ENCODE assay signal across 1 cellular context in the genomic region with DNA sequence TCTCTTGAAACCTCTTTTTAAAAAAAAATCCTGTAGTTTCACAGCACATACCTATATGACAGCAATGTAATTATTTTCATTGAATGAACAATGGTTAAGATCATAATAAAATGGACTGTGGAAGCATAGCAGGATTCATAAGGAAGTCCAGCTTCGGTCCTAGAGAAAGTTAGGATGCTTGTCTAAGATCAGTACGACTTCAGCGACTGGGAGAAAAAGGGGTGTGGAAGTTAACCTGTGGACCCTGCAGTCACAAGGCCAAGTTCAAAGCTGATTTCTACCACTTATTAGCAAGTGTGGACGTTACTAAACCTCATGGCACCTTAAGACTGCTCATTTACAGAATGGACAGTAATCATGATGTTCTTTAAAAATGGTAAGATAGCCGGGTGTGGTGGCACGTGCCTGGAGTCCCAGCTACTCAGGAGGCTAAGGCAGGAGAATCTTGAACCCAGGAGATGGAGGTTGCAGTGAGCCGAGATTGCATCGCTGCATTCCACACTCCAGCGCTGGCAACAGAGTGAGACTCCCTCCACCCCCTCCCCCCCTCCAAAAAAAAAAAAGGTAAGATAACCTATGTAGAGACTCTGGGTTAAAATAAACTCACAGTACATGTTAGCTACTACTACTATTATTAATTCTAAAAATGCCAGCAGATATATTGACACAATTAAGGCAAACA.
TF ChIP-seq lines count a peak whose summit lies in the region.

No MANE protein-coding gene starts in this region.

TF ChIP-seq in GM23338, 12 proteins besides CTCF, POLR2A, EP300 and RAD21 (continued from another document):
- TF ChIP-seq, protein P1, sequence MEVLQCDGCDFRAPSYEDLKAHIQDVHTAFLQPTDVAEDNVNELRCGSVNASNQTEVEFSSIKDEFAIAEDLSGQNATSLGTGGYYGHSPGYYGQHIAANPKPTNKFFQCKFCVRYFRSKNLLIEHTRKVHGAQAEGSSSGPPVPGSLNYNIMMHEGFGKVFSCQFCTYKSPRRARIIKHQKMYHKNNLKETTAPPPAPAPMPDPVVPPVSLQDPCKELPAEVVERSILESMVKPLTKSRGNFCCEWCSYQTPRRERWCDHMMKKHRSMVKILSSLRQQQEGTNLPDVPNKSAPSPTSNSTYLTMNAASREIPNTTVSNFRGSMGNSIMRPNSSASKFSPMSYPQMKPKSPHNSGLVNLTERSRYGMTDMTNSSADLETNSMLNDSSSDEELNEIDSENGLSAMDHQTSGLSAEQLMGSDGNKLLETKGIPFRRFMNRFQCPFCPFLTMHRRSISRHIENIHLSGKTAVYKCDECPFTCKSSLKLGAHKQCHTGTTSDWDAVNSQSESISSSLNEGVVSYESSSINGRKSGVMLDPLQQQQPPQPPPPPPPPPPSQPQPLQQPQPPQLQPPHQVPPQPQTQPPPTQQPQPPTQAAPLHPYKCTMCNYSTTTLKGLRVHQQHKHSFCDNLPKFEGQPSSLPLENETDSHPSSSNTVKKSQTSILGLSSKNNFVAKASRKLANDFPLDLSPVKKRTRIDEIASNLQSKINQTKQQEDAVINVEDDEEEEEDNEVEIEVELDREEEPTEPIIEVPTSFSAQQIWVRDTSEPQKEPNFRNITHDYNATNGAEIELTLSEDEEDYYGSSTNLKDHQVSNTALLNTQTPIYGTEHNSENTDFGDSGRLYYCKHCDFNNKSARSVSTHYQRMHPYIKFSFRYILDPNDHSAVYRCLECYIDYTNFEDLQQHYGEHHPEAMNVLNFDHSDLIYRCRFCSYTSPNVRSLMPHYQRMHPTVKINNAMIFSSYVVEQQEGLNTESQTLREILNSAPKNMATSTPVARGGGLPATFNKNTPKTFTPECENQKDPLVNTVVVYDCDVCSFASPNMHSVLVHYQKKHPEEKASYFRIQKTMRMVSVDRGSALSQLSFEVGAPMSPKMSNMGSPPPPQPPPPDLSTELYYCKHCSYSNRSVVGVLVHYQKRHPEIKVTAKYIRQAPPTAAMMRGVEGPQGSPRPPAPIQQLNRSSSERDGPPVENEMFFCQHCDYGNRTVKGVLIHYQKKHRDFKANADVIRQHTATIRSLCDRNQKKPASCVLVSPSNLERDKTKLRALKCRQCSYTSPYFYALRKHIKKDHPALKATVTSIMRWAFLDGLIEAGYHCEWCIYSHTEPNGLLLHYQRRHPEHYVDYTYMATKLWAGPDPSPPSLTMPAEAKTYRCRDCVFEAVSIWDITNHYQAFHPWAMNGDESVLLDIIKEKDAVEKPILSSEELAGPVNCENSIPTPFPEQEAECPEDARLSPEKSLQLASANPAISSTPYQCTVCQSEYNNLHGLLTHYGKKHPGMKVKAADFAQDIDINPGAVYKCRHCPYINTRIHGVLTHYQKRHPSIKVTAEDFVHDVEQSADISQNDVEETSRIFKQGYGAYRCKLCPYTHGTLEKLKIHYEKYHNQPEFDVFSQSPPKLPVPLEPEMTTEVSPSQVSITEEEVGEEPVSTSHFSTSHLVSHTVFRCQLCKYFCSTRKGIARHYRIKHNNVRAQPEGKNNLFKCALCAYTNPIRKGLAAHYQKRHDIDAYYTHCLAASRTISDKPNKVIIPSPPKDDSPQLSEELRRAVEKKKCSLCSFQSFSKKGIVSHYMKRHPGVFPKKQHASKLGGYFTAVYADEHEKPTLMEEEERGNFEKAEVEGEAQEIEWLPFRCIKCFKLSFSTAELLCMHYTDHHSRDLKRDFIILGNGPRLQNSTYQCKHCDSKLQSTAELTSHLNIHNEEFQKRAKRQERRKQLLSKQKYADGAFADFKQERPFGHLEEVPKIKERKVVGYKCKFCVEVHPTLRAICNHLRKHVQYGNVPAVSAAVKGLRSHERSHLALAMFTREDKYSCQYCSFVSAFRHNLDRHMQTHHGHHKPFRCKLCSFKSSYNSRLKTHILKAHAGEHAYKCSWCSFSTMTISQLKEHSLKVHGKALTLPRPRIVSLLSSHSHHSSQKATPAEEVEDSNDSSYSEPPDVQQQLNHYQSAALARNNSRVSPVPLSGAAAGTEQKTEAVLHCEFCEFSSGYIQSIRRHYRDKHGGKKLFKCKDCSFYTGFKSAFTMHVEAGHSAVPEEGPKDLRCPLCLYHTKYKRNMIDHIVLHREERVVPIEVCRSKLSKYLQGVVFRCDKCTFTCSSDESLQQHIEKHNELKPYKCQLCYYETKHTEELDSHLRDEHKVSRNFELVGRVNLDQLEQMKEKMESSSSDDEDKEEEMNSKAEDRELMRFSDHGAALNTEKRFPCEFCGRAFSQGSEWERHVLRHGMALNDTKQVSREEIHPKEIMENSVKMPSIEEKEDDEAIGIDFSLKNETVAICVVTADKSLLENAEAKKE (CRISPR knock-in tag; IDR thresholded peaks at IDR 0.05), result no peak
- TF ChIP-seq ZNF331 (CRISPR knock-in tag; IDR thresholded peaks at IDR 0.05; ENCODE audit: low read depth), result no peak
- no peak for TF ChIP-seq EZH2 (IDR thresholded peaks at IDR 0.05; ENCODE audit: low read depth, unreplicated experiment)
- TF ChIP-seq CREB1 (CRISPR knock-in tag; IDR thresholded peaks at IDR 0.05; ENCODE audit: low read depth), result no peak
- no peak for TF ChIP-seq POLR2AphosphoS5 (IDR thresholded peaks at IDR 0.05; ENCODE audit: low read depth)
- TF ChIP-seq, protein P2, sequence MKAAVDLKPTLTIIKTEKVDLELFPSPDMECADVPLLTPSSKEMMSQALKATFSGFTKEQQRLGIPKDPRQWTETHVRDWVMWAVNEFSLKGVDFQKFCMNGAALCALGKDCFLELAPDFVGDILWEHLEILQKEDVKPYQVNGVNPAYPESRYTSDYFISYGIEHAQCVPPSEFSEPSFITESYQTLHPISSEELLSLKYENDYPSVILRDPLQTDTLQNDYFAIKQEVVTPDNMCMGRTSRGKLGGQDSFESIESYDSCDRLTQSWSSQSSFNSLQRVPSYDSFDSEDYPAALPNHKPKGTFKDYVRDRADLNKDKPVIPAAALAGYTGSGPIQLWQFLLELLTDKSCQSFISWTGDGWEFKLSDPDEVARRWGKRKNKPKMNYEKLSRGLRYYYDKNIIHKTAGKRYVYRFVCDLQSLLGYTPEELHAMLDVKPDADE (IDR thresholded peaks at IDR 0.05), result no peak
TF ChIP-seq in GM23338: peak in this region for 0.
